6 cellular contexts compared by ENCODE assay signal in genomic region chr11:574632-575323, GRCh38. TPM values are rescaled to one million over a fixed set of nuclear protein-coding genes. Genes with fewer than 3 reads are reported as not detected.
DNase-seq lines count a peak whose midpoint lies in the region; ATAC-seq and TF ChIP-seq lines count a peak whose summit lies in the region.

No MANE protein-coding gene starts in this region.

- H2BK12ac ChIP-seq in mesenchymal stem cell (ENCODE audit: low read length in 2 of 2) = no peak overlapping the region

- peak overlapping the region; percentile 69; the same call in 1 of the 2 replicates for H3K9ac ChIP-seq in ES-I3 (ENCODE audit: low read depth, low read length)
- peak overlapping the region; percentile 60 for H3K9ac ChIP-seq in mesenchymal stem cell (ENCODE audit: low read length)

- H2AFZ ChIP-seq in mesenchymal stem cell (ENCODE audit: low read depth, low read length) = no peak overlapping the region

- no peak overlapping the region for H3K27ac ChIP-seq in mesenchymal stem cell (ENCODE audit: low read length, poor library complexity, severe bottlenecking)

- H3K27me3 Mint-ChIP-seq in activated CD8-positive, alpha-beta T cell treated with anti-CD3 and anti-CD28 coated beads for 36 hours = peaks cover 11% of the 10 kb centered on the region

- no peak overlapping the region for H2BK120ac ChIP-seq in mesenchymal stem cell (ENCODE audit: low read depth, low read length)

- H3K27me3 ChIP-seq in mesenchymal stem cell (ENCODE audit: control insufficient read depth in 1 of 2, insufficient read depth in 1 of 2, low read length in 2 of 2) = peaks cover 4 to 7% of the 10 kb centered on the region in 2 experiments

- intact Hi-C loops in activated CD8-positive, alpha-beta T cell treated with anti-CD3 and anti-CD28 coated beads for 36 hours (cut with micrococcal nuclease) = no loop called here

- H3K14ac ChIP-seq in mesenchymal stem cell (ENCODE audit: low read length in 2 of 2) = no peak overlapping the region

- no peak overlapping the region for H2AK5ac ChIP-seq in mesenchymal stem cell (ENCODE audit: low read length, severe bottlenecking)

- POLR2A ChIA-PET in activated CD8-positive, alpha-beta T cell treated with anti-CD3 and anti-CD28 coated beads for 36 hours (lab: Charles Lee) = interaction anchor here (1.1 to 2.1 kb wide), 7 partner anchors 11 to 39 kb away, joined by 3 to 8 read pairs (median 5); no protein-coding TSS in a partner anchor

- no peak overlapping the region for H2BK15ac ChIP-seq in mesenchymal stem cell (ENCODE audit: low read depth, poor library complexity, severe bottlenecking)

- no peak overlapping the region for H4K91ac ChIP-seq in mesenchymal stem cell (ENCODE audit: low read length)

- peaks cover 19% of the 10 kb centered on the region for H3K36me3 Mint-ChIP-seq in activated CD8-positive, alpha-beta T cell treated with anti-CD3 and anti-CD28 coated beads for 36 hours (ENCODE audit: low read depth)

- H3K79me1 ChIP-seq in mesenchymal stem cell (replicated peaks; ENCODE audit: low read length, poor library complexity, severe bottlenecking) = peaks cover 3% of the 10 kb centered on the region

- TF ChIP-seq CTCF in activated CD8-positive, alpha-beta T cell treated with anti-CD3 and anti-CD28 coated beads for 36 hours (IDR thresholded peaks at IDR 0.05) = no peak

- peaks cover 36% of the 10 kb centered on the region for H3K4me1 Mint-ChIP-seq in activated CD8-positive, alpha-beta T cell treated with anti-CD3 and anti-CD28 coated beads for 36 hours (ENCODE audit: low read depth)

- 39% methylated on average over 28 of the region's 28 CpGs for WGBS in mesenchymal stem cell

- H3K4ac ChIP-seq in mesenchymal stem cell (ENCODE audit: low read depth in 1 of 2, low read length in 2 of 2) = no peak overlapping the region

- peak overlapping the region; percentile 85 for H3K4me2 ChIP-seq in mesenchymal stem cell (ENCODE audit: low read length, poor library complexity, severe bottlenecking)

- no peak overlapping the region for H2BK5ac ChIP-seq in mesenchymal stem cell (ENCODE audit: low read depth, low read length, poor library complexity, severe bottlenecking)

- no peaks in the 10 kb centered on the region for H3K9me3 Mint-ChIP-seq in activated CD8-positive, alpha-beta T cell treated with anti-CD3 and anti-CD28 coated beads for 36 hours

- peak overlapping the region in 1 of 2 experiments; percentile 2 for H3K23ac ChIP-seq in mesenchymal stem cell (ENCODE audit: low read length in 2 of 2)

- H3K36me3 ChIP-seq in ES-I3 (ENCODE audit: insufficient read depth, low read length) (no peaks in the 10 kb centered on the region; the same call in 1 of the 2 replicates), mesenchymal stem cell (ENCODE audit: control insufficient read depth in 1 of 2, insufficient read depth in 2 of 2, low read depth in 1 of 2, low read length in 2 of 2) (peaks cover 0 to 12% of the 10 kb centered on the region in 2 experiments)

- peak overlapping the region; percentile 3 for H3K27ac Mint-ChIP-seq in activated CD8-positive, alpha-beta T cell treated with anti-CD3 and anti-CD28 coated beads for 36 hours

- peak overlapping the region; percentile 73 to 83 for H3K4me3 ChIP-seq in mesenchymal stem cell (ENCODE audit: insufficient read depth in 1 of 2, low read depth in 1 of 2, low read length in 2 of 2)

- ATAC-seq in activated CD8-positive, alpha-beta T cell treated with anti-CD3 and anti-CD28 coated beads for 36 hours = no peak
- ATAC-seq in HG02678 (IDR thresholded peaks at IDR 0.05; ENCODE audit: unreplicated experiment) (no peak), HG02571 (IDR thresholded peaks at IDR 0.05; ENCODE audit: unreplicated experiment) (no peak)

- no peak overlapping the region for H3K18ac ChIP-seq in mesenchymal stem cell (ENCODE audit: low read depth in 1 of 2, low read length in 2 of 2)

- CTCF ChIA-PET in activated CD8-positive, alpha-beta T cell treated with anti-CD3 and anti-CD28 coated beads for 36 hours (lab: Charles Lee) = no interaction called here

- no peak for DNase-seq in activated CD8-positive, alpha-beta T cell treated with anti-CD3 and anti-CD28 coated beads for 36 hours
- DNase-seq in mesenchymal stem cell (no peak), NCI-H2107 (lab: John Stamatoyannopoulos, UW) (no peak)

- H3K9me3 ChIP-seq in ES-I3 (ENCODE audit: control insufficient read depth, insufficient read depth, low read length) (no peaks in the 10 kb centered on the region), mesenchymal stem cell (ENCODE audit: control insufficient read depth, low read length) (no peaks in the 10 kb centered on the region)

- H3K4me1 ChIP-seq in ES-I3 (ENCODE audit: insufficient read depth, low read length) = peaks cover 16% of the 10 kb centered on the region
- H3K4me1 ChIP-seq in mesenchymal stem cell (ENCODE audit: control insufficient read depth, insufficient read depth, low read depth, low read length) = peaks cover 42% of the 10 kb centered on the region

- peak overlapping the region; percentile 87 for H3K4me3 Mint-ChIP-seq in activated CD8-positive, alpha-beta T cell treated with anti-CD3 and anti-CD28 coated beads for 36 hours

- no peak overlapping the region for H4K8ac ChIP-seq in mesenchymal stem cell (ENCODE audit: low read length)

RNA-seq across cellular contexts. Expression of gene PHRF1, which starts 1.5 kb away (rescaled TPM):
- total RNA-seq in activated CD8-positive, alpha-beta T cell treated with anti-CD3 and anti-CD28 coated beads for 36 hours = 10 to 100 TPM; 43.1 to 44.5 TPM
- 13.2 TPM for polyA plus RNA-seq in mesenchymal stem cell (2013, experiment 1 of 2)
- 11.9 TPM for polyA plus RNA-seq in mesenchymal stem cell (2013, experiment 2 of 2)

RNA-seq across cellular contexts. Expression of gene RASSF7, which starts 14.0 kb away (rescaled TPM):
- 10 to 100 TPM; 16.8 to 17.3 TPM for total RNA-seq in activated CD8-positive, alpha-beta T cell treated with anti-CD3 and anti-CD28 coated beads for 36 hours
- 3.2 TPM for polyA plus RNA-seq in mesenchymal stem cell (2013, experiment 1 of 2)
- polyA plus RNA-seq in mesenchymal stem cell (2013, experiment 2 of 2) = 2.3 TPM

RNA-seq across cellular contexts. Expression of gene LMNTD2, which starts 14.2 kb away (rescaled TPM):
- 1 to 10 TPM in 1 of 2 experiments, under 1 TPM in 1; 0.88 to 1.3 TPM for total RNA-seq in activated CD8-positive, alpha-beta T cell treated with anti-CD3 and anti-CD28 coated beads for 36 hours
- 0.46 TPM for polyA plus RNA-seq in mesenchymal stem cell (2013, experiment 1 of 2)
- polyA plus RNA-seq in mesenchymal stem cell (2013, experiment 2 of 2) = 0.67 TPM

RNA-seq across cellular contexts. Expression of gene LRRC56, which starts 37.5 kb away (rescaled TPM):
- under 1 TPM; 0.67 to 0.99 TPM for total RNA-seq in activated CD8-positive, alpha-beta T cell treated with anti-CD3 and anti-CD28 coated beads for 36 hours
- 1.2 TPM for polyA plus RNA-seq in mesenchymal stem cell (2013, experiment 1 of 2)
- 1.2 TPM for polyA plus RNA-seq in mesenchymal stem cell (2013, experiment 2 of 2)

RNA-seq across cellular contexts. Expression of gene HRAS, which starts 39.4 kb away (rescaled TPM):
- 10 to 100 TPM; 30.4 to 34.6 TPM for total RNA-seq in activated CD8-positive, alpha-beta T cell treated with anti-CD3 and anti-CD28 coated beads for 36 hours
- polyA plus RNA-seq in mesenchymal stem cell (2013, experiment 1 of 2) = 41.9 TPM
- 42.6 TPM for polyA plus RNA-seq in mesenchymal stem cell (2013, experiment 2 of 2)
